8 cellular contexts compared by ENCODE assay signal in genomic region chr11:34174411-34175041, GRCh38.
DNase-seq lines count a peak whose midpoint lies in the region; ATAC-seq, FAIRE-seq and TF ChIP-seq lines count a peak whose summit lies in the region.

No MANE protein-coding gene starts in this region.

- POLR2A ChIA-PET in Caco-2 (lab: Charles Lee): interaction anchor here (0.5 to 0.6 kb wide), 2 partner anchors 266 to 466 kb away, joined by 3 to 6 read pairs; no protein-coding TSS in a partner anchor
- POLR2A ChIA-PET in OCI-LY7 (lab: Charles Lee): interaction anchor here (0.7 kb wide), 1 partner anchor 141 kb away, joined by 3 read pairs; no protein-coding TSS in a partner anchor

- H3K79me2 ChIP-seq in OCI-LY7 (ENCODE audit: insufficient read depth, low read depth, low read length) (no peaks in the 10 kb centered on the region), fibroblast of lung (ENCODE audit: control insufficient read depth, insufficient read depth, low read length) (no peaks in the 10 kb centered on the region)

- intact Hi-C loops in Caco-2 (cut with micrococcal nuclease; ENCODE audit: unreplicated experiment) (loop anchor here (1.0 to 5.0 kb wide), 4 partner anchors 177 to 319 kb away; no protein-coding TSS in a partner anchor), OCI-LY7 (cut with micrococcal nuclease; ENCODE audit: unreplicated experiment) (loop anchor here (1.0 to 10.0 kb wide), 4 partner anchors 60 to 318 kb away; no protein-coding TSS in a partner anchor), natural killer cell (cut with micrococcal nuclease) (loop anchor here (1.0 kb wide), 2 partner anchors 185 to 319 kb away; no protein-coding TSS in a partner anchor)

- peak; percentile 86 for FAIRE-seq in HTR-8/SVneo (lab: Jason Lieb, UNC)

- H3K4me3 ChIP-seq in Caco-2 (ENCODE audit: low read depth, low read length) (peak overlapping the region; percentile 15; the same call in 1 of the 2 replicates), OCI-LY7 (ENCODE audit: low read depth, low read length, poor library complexity, severe bottlenecking) (no peak overlapping the region), fibroblast of lung (replicated peaks in 1 of 4; ENCODE audit: control extremely low read depth in 1 of 4, insufficient read depth in 1 of 4, low read depth in 3 of 4, low read length in 4 of 4) (peak overlapping the region in 3 of 4 experiments; percentile 26 to 43 (median 37))

- BruUV-seq in Caco-2 (replicated peaks; lab: Mats Ljungman, UMichigan): no TSS peak
- no TSS peak for BruUV-seq in OCI-LY7 (replicated peaks; lab: Mats Ljungman, UMichigan)

- H3K4me2 ChIP-seq in OCI-LY7 (ENCODE audit: low read length): peak overlapping the region; percentile 20; the same call in 1 of the 2 replicates
- peak overlapping the region; percentile 79 for H3K4me2 ChIP-seq in fibroblast of lung (ENCODE audit: extremely low read depth, insufficient read depth, low read length)

- H3K36me3 Mint-ChIP-seq in Caco-2 (ENCODE audit: insufficient read depth, unreplicated experiment): no peaks in the 10 kb centered on the region
- no peaks in the 10 kb centered on the region for H3K36me3 Mint-ChIP-seq in activated T-cell treated with anti-CD3 and anti-CD28 coated beads, Interleukin-2, amount 50 U/mL, for 4 hours (ENCODE audit: insufficient read depth)
- H3K36me3 Mint-ChIP-seq in natural killer cell: no peaks in the 10 kb centered on the region
- H3K36me3 Mint-ChIP-seq in stimulated activated naive B cell treated with anti-CD40 and anti-IgM and Interleukin-4, amounts not matched to agents 10 μg/mL and 1 μg/mL and 100 μg/mL, for 72 hours: peaks cover 32 to 46% of the 10 kb centered on the region in 2 donors

- H3K9ac ChIP-seq in fibroblast of lung (ENCODE audit: insufficient read depth, low read length): no peak overlapping the region

- H3K4me1 Mint-ChIP-seq in Caco-2 (ENCODE audit: low read depth, unreplicated experiment) (no peaks in the 10 kb centered on the region), natural killer cell (peaks cover 5 to 14% of the 10 kb centered on the region in 2 donors)
- H3K4me1 Mint-ChIP-seq in activated T-cell treated with anti-CD3 and anti-CD28 coated beads, Interleukin-2, amount 50 U/mL, for 4 hours (ENCODE audit: low read depth): peaks cover 8% of the 10 kb centered on the region
- H3K4me1 Mint-ChIP-seq in stimulated activated naive B cell treated with anti-CD40 and anti-IgM and Interleukin-4, amounts not matched to agents 10 μg/mL and 1 μg/mL and 100 μg/mL, for 72 hours: peaks cover 28 to 46% of the 10 kb centered on the region in 2 donors

- H3K9me3 ChIP-seq in Caco-2 (no peaks in the 10 kb centered on the region), OCI-LY7 (ENCODE audit: low read length) (no peaks in the 10 kb centered on the region), fibroblast of lung (ENCODE audit: control insufficient read depth, insufficient read depth, low read depth, low read length) (no peaks in the 10 kb centered on the region)

- H4K20me1 ChIP-seq in OCI-LY7 (ENCODE audit: insufficient read depth, low read length): no peaks in the 10 kb centered on the region
- H4K20me1 ChIP-seq in fibroblast of lung (ENCODE audit: control insufficient read depth, extremely low read depth, insufficient read depth, low read length): no peaks in the 10 kb centered on the region

- H2AFZ ChIP-seq in OCI-LY7 (ENCODE audit: low read length): no peak overlapping the region
- H2AFZ ChIP-seq in fibroblast of lung (ENCODE audit: low read length): no peak overlapping the region

- H3K9me3 Mint-ChIP-seq in Caco-2 (ENCODE audit: unreplicated experiment) (no peaks in the 10 kb centered on the region), natural killer cell (no peaks in the 10 kb centered on the region)
- H3K9me3 Mint-ChIP-seq in activated T-cell treated with anti-CD3 and anti-CD28 coated beads, Interleukin-2, amount 50 U/mL, for 4 hours: no peaks in the 10 kb centered on the region
- no peaks in the 10 kb centered on the region for H3K9me3 Mint-ChIP-seq in stimulated activated naive B cell treated with anti-CD40 and anti-IgM and Interleukin-4, amounts not matched to agents 10 μg/mL and 1 μg/mL and 100 μg/mL, for 72 hours

- H3K27ac ChIP-seq in OCI-LY7 (ENCODE audit: low read depth, low read length, poor library complexity, severe bottlenecking): no peak overlapping the region
- no peak overlapping the region for H3K27ac ChIP-seq in fibroblast of lung (ENCODE audit: insufficient read depth, low read length)

- H3K36me3 ChIP-seq in Caco-2 (ENCODE audit: control insufficient read depth, insufficient read depth, low read length): no peaks in the 10 kb centered on the region
- no peaks in the 10 kb centered on the region for H3K36me3 ChIP-seq in OCI-LY7 (ENCODE audit: insufficient read depth, low read length)
- H3K36me3 ChIP-seq in fibroblast of lung (ENCODE audit: control insufficient read depth, insufficient read depth, low read length): no peaks in the 10 kb centered on the region

- no peaks in the 10 kb centered on the region for H3K9me2 ChIP-seq in OCI-LY7 (ENCODE audit: insufficient read depth, low read length)

- H3K27me3 Mint-ChIP-seq in Caco-2 (ENCODE audit: insufficient read depth, unreplicated experiment): no peaks in the 10 kb centered on the region
- peaks cover 5% of the 10 kb centered on the region for H3K27me3 Mint-ChIP-seq in activated T-cell treated with anti-CD3 and anti-CD28 coated beads, Interleukin-2, amount 50 U/mL, for 4 hours (ENCODE audit: low read depth)
- H3K27me3 Mint-ChIP-seq in natural killer cell (ENCODE audit: low read depth in 2 of 2): no peaks in the 10 kb centered on the region
- H3K27me3 Mint-ChIP-seq in stimulated activated naive B cell treated with anti-CD40 and anti-IgM and Interleukin-4, amounts not matched to agents 10 μg/mL and 1 μg/mL and 100 μg/mL, for 72 hours: peaks cover 8 to 14% of the 10 kb centered on the region in 2 donors

- H3K4me3 Mint-ChIP-seq in Caco-2 (ENCODE audit: unreplicated experiment) (peak overlapping the region; percentile 75), natural killer cell (peak overlapping the region; percentile 73)
- peak overlapping the region; percentile 47 for H3K4me3 Mint-ChIP-seq in activated T-cell treated with anti-CD3 and anti-CD28 coated beads, Interleukin-2, amount 50 U/mL, for 4 hours
- peak overlapping the region; percentile 72 to 82 for H3K4me3 Mint-ChIP-seq in stimulated activated naive B cell treated with anti-CD40 and anti-IgM and Interleukin-4, amounts not matched to agents 10 μg/mL and 1 μg/mL and 100 μg/mL, for 72 hours

- TF ChIP-seq CTCF in Caco-2 (IDR thresholded peaks at IDR 0.05; ENCODE audit: insufficient read depth in 1 of 2, low read depth in 1 of 2, low read length in 1 of 2, severe bottlenecking in 1 of 2, unreplicated experiment in 1 of 2) (peak; percentile 91 to 98), OCI-LY7 (conservative IDR thresholded peaks at IDR 0.05; ENCODE audit: low read length) (peak; percentile 78), fibroblast of lung (conservative IDR thresholded peaks at IDR 0.05 in 1 of 2, IDR thresholded peaks at IDR 0.05 in 1 of 2; ENCODE audit: low read depth in 1 of 2, low read length in 2 of 2) (peak; percentile 90 to 94), natural killer cell (IDR thresholded peaks at IDR 0.05) (peak; percentile 85)

- DNase-seq in Caco-2 (peak; percentile 71 to 88), HTR-8/SVneo (ENCODE audit: insufficient read length, low spot score) (peak; percentile 85), OCI-LY7 (ENCODE audit: low spot score) (peak; percentile 77), fibroblast of lung (ENCODE audit: low read depth in 2 of 2) (peak; percentile 56 to 65), natural killer cell (peak; percentile 77)
- DNase-seq in activated T-cell treated with anti-CD3 and anti-CD28 coated beads, Interleukin-2, amount 50 U/mL, for 4 hours: peak; percentile 82
- DNase-seq in stimulated activated naive B cell treated with anti-CD40 and anti-IgM and Interleukin-4, amounts not matched to agents 10 μg/mL and 1 μg/mL and 100 μg/mL, for 72 hours: peak; percentile 70

- CTCF ChIA-PET in Caco-2 (lab: Charles Lee): interaction anchor here (0.6 to 1.9 kb wide), 35 partner anchors 8 to 815 kb away, joined by 3 to 60 read pairs (median 4); partner anchors contain the start of gene ABTB2
- CTCF ChIA-PET in OCI-LY7 (lab: Charles Lee; ENCODE audit: unreplicated experiment): interaction anchor here (1.0 to 1.3 kb wide), 3 partner anchors 29 to 318 kb away, joined by 3 to 6 read pairs (median 3); no protein-coding TSS in a partner anchor

- no peaks in the 10 kb centered on the region for H3K27me3 ChIP-seq in Caco-2 (replicated peaks; ENCODE audit: control insufficient read depth, insufficient read depth, low read length)
- no peaks in the 10 kb centered on the region for H3K27me3 ChIP-seq in fibroblast of lung (ENCODE audit: control insufficient read depth, insufficient read depth, low read length)

- H3K4me1 ChIP-seq in Caco-2 (0 out of 2 replicates have a peak, but pooled peaks cover 3% of the 10 kb centered on the region), OCI-LY7 (ENCODE audit: insufficient read depth, low read length, poor library complexity, severe bottlenecking) (no peaks in the 10 kb centered on the region), fibroblast of lung (ENCODE audit: control insufficient read depth, extremely low read depth, insufficient read depth, low read length) (no peaks in the 10 kb centered on the region)

- ATAC-seq in GM21360 (IDR thresholded peaks at IDR 0.05; ENCODE audit: unreplicated experiment) (peak; percentile 89), natural killer cell (peak; percentile 94 to 100 (median 99))
- ATAC-seq in activated T-cell treated with anti-CD3 and anti-CD28 coated beads, Interleukin-2, amount 50 U/mL, for 4 hours: peak; percentile 99
- peak; percentile 99 for ATAC-seq in stimulated activated naive B cell treated with anti-CD40 and anti-IgM and Interleukin-4, amounts not matched to agents 10 μg/mL and 1 μg/mL and 100 μg/mL, for 72 hours (replicated peaks)

- H3K27ac Mint-ChIP-seq in Caco-2 (ENCODE audit: unreplicated experiment) (no peak overlapping the region), natural killer cell (peak overlapping the region in 1 of 2 donors; percentile 13)
- H3K27ac Mint-ChIP-seq in stimulated activated naive B cell treated with anti-CD40 and anti-IgM and Interleukin-4, amounts not matched to agents 10 μg/mL and 1 μg/mL and 100 μg/mL, for 72 hours: peak overlapping the region; percentile 92
